8 cellular contexts compared by ENCODE assay signal in the genomic region with DNA sequence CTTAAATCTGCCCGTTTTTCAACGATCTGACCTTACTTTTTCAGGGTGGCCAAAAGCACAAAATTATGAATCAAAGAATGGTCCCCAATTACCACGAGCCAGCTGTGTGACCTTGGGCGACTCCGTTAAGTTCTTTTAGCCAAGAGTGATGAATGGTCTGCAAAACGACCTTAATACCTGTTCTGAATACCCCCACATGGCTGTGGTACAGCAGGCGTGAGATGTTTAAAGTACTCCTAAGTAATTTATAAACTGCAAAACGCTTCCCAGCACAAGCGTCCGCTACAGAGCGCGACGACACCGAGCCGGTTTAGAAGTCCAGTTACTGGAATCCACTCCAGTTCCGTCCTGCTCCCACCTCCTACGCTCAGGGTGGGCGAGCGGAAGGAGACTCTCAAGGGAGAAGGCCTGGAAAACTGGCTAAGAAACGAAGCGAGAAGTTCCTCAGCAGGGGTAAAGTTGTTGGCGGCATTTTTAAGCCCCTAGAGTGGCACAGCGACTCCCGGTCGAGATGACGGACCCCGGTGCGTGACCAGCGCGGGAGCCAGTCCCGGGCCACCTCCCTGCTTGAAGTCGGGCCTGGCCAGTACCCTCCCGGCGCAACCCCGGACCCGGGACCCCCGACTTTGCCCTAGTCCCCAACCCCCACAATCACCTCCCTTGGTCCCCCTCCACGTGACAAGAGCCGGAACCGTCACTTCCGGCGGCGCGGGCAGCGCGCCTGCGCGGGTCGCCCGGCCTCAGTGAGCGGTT. TPM values are rescaled to one million over a fixed set of nuclear protein-coding genes. Genes with fewer than 3 reads are reported as not detected.
DNase-seq lines count a peak whose midpoint lies in the region; ATAC-seq, FAIRE-seq and TF ChIP-seq lines count a peak whose summit lies in the region.

No MANE protein-coding gene starts in this region.

- CTCF ChIA-PET in HepG2 (lab: Yijun Ruan, JAX; ENCODE audit: low intra/inter-chr PET ratio, low total read pairs): no interaction called here

- H3K9ac ChIP-seq in HepG2 (ENCODE audit: insufficient read depth, low read depth, low read length): peak overlapping the region; percentile 96

- H4K20me1 ChIP-seq in HepG2 (ENCODE audit: insufficient read depth, low read length): peaks cover 6% of the 10 kb centered on the region

- no peak for TF ChIP-seq RAD21 in HepG2 (CRISPR knock-in tag; IDR thresholded peaks at IDR 0.05)

- peak overlapping the region; percentile 100 for H3K27ac ChIP-seq in HepG2 (ENCODE audit: extremely low read length, insufficient read depth, low read length)

- H3K27ac Mint-ChIP-seq in dendritic cell treated with granulocyte-macrophage colony-stimulating factor and Interleukin-4, amounts not matched to agents 40 ng/mL and 50 ng/mL, for 4 days: no peak overlapping the region

- peaks cover 34% of the 10 kb centered on the region for H3K4me1 ChIP-seq in HepG2 (ENCODE audit: insufficient read depth, low read length)

- H3K9me3 Mint-ChIP-seq in dendritic cell treated with granulocyte-macrophage colony-stimulating factor and Interleukin-4, amounts not matched to agents 40 ng/mL and 50 ng/mL, for 4 days: no peaks in the 10 kb centered on the region

- 3% methylated on average over 18 of the region's 51 CpGs for WGBS in HepG2 (ENCODE audit: low lambda C conversion rate)

- H3K27me3 Mint-ChIP-seq in dendritic cell treated with granulocyte-macrophage colony-stimulating factor and Interleukin-4, amounts not matched to agents 40 ng/mL and 50 ng/mL, for 4 days: no peaks in the 10 kb centered on the region

- intact Hi-C loops in dendritic cell treated with granulocyte-macrophage colony-stimulating factor and Interleukin-4, amounts not matched to agents 40 ng/mL and 50 ng/mL, for 4 days (cut with micrococcal nuclease): loop anchor here (1.0 to 10.0 kb wide), 3 partner anchors 33 to 129 kb away; no protein-coding TSS in a partner anchor
- intact Hi-C loops in HepG2 (cut with micrococcal nuclease; ENCODE audit: unreplicated experiment): loop anchor here (5.0 to 10.0 kb wide), 3 partner anchors 113 to 718 kb away; a partner anchor contains a TSS

- TF ChIP-seq EP300 in HepG2 (IDR thresholded peaks at IDR 0.05; ENCODE audit: low read depth in 2 of 2, low read length in 2 of 2): 0 out of 4 replicates have a peak, but pooled peaks of 1 of the 2 experiments have one; percentile 24
- TF ChIP-seq EP300 in HepG2 (CRISPR knock-in tag; IDR thresholded peaks at IDR 0.05; ENCODE audit: borderline replicate concordance): no peak

- DNase-seq in AG10803 (ENCODE audit: low read depth) (peak; percentile 81), NCI-H510A (lab: John Stamatoyannopoulos, UW) (peak; percentile 59), HepG2 (ENCODE audit: low spot score) (peak; percentile 71)
- DNase-seq in activated CD4-positive, alpha-beta T cell treated with anti-CD3 and anti-CD28 coated beads, Interleukin-2, amount 50 U/mL, for 24 hours (ENCODE audit: low read depth in 1 of 2, low spot score in 1 of 2): peak; percentile 75 to 81
- DNase-seq in stimulated activated CD4-positive, alpha-beta T cell treated with anti-CD3 and anti-CD28 coated beads, Interleukin-2, amount 100 ng/mL, for 48 hours: peak; percentile 80 to 82

- peaks cover 6% of the 10 kb centered on the region for H3K4me1 Mint-ChIP-seq in dendritic cell treated with granulocyte-macrophage colony-stimulating factor and Interleukin-4, amounts not matched to agents 40 ng/mL and 50 ng/mL, for 4 days (ENCODE audit: low read depth)

- peak overlapping the region; percentile 86 for H3K4me3 Mint-ChIP-seq in dendritic cell treated with granulocyte-macrophage colony-stimulating factor and Interleukin-4, amounts not matched to agents 40 ng/mL and 50 ng/mL, for 4 days

- H3K4me2 ChIP-seq in HepG2 (ENCODE audit: low read depth, low read length): peak overlapping the region; percentile 100

- FAIRE-seq in HepG2 (lab: Jason Lieb, UNC): no peak

- peaks cover 6% of the 10 kb centered on the region for H3K36me3 Mint-ChIP-seq in dendritic cell treated with granulocyte-macrophage colony-stimulating factor and Interleukin-4, amounts not matched to agents 40 ng/mL and 50 ng/mL, for 4 days (ENCODE audit: low read depth)

- POLR2A ChIA-PET in HepG2 (lab: Yijun Ruan, JAX): interaction anchor here (0.7 to 1.8 kb wide), 8 partner anchors 15 to 913 kb away, joined by 3 to 13 read pairs (median 4); a partner anchor contains a TSS

- no peak for TF ChIP-seq CTCF in AG10803 (conservative IDR thresholded peaks at IDR 0.05; ENCODE audit: low read length)
- no peak for TF ChIP-seq CTCF in HepG2 (CRISPR knock-in tag; IDR thresholded peaks at IDR 0.05)

- H3K4me3 ChIP-seq in AG10803 (ENCODE audit: low read length): peak overlapping the region; percentile 90
- peak overlapping the region; percentile 83 to 95 (median 95) for H3K4me3 ChIP-seq in HepG2 (replicated peaks in 1 of 3; ENCODE audit: insufficient read depth in 1 of 3, low read depth in 2 of 3, low read length in 3 of 3)

- peak; percentile 72 to 80 for TF ChIP-seq POLR2A in HepG2 (IDR thresholded peaks at IDR 0.05; ENCODE audit: insufficient read depth in 1 of 2, low read depth in 2 of 2, low read length in 2 of 2)

- H3K27me3 ChIP-seq in HepG2 (ENCODE audit: control insufficient read depth in 1 of 2, insufficient read depth in 2 of 2, low read length in 2 of 2): no peaks in the 10 kb centered on the region; a peak in 1 of 5 replicates

- TSS peak; percentile 95 for BruUV-seq in HepG2 (replicated peaks; lab: Mats Ljungman, UMichigan)

- ATAC-seq in GM18867 (IDR thresholded peaks at IDR 0.05; ENCODE audit: unreplicated experiment): peak; percentile 68
- ATAC-seq in HG03108 (IDR thresholded peaks at IDR 0.05; ENCODE audit: unreplicated experiment): peak; percentile 47
- peak; percentile 73 for ATAC-seq in HepG2

- H3K9me3 ChIP-seq in HepG2 (ENCODE audit: low read length): no peaks in the 10 kb centered on the region

- H3K79me2 ChIP-seq in HepG2 (ENCODE audit: insufficient read depth, low read length): peaks cover 35% of the 10 kb centered on the region

- H2AFZ ChIP-seq in HepG2 (ENCODE audit: low read length): peak overlapping the region; percentile 80

- H3K36me3 ChIP-seq in HepG2 (replicated peaks in 1 of 2; ENCODE audit: control insufficient read depth in 1 of 2, insufficient read depth in 2 of 2, low read length in 2 of 2): no peaks in the 10 kb centered on the region

- in situ Hi-C loops in HepG2 (cut with HindIII; ENCODE audit: extremely low pct_ligation_motif_present, low pct_unique_long_range_greater_than_20kb): no loop called here

TF ChIP-seq in HepG2, 621 proteins besides CTCF, POLR2A, EP300 and RAD21 (continues in another document):
- TF ChIP-seq, protein P1, sequence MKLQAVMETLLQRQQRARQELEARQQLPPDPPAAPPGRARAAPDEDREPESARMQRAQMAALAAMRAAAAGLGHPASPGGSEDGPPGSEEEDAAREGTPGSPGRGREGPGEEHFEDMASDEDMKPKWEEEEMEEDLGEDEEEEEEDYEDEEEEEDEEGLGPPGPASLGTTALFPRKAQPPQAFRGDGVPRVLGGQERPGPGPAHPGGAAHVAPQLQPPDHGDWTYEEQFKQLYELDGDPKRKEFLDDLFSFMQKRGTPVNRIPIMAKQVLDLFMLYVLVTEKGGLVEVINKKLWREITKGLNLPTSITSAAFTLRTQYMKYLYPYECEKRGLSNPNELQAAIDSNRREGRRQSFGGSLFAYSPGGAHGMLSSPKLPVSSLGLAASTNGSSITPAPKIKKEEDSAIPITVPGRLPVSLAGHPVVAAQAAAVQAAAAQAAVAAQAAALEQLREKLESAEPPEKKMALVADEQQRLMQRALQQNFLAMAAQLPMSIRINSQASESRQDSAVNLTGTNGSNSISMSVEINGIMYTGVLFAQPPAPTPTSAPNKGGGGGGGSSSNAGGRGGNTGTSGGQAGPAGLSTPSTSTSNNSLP (IDR thresholded peaks at IDR 0.05; ENCODE audit: low read depth, low read length): 0 out of 2 replicates have a peak, but pooled peaks have one; percentile 7
- TF ChIP-seq ZNF446 (CRISPR knock-in tag; IDR thresholded peaks at IDR 0.05) (0 out of 2 replicates have a peak, but pooled peaks have one; percentile 48), ZSCAN21 (CRISPR knock-in tag; IDR thresholded peaks at IDR 0.05; ENCODE audit: borderline replicate concordance) (no peak), HOXA3 (CRISPR knock-in tag; IDR thresholded peaks at IDR 0.05) (peak; percentile 56), SMARCE1 (IDR thresholded peaks at IDR 0.05; ENCODE audit: borderline replicate concordance) (no peak), RFXAP (CRISPR knock-in tag; IDR thresholded peaks at IDR 0.05; ENCODE audit: borderline replicate concordance) (0 out of 2 replicates have a peak, but pooled peaks have one; percentile 21), PPARG (CRISPR knock-in tag; conservative IDR thresholded peaks at IDR 0.05) (no peak), RELA (CRISPR knock-in tag; IDR thresholded peaks at IDR 0.05) (no peak), ADNP (CRISPR knock-in tag; IDR thresholded peaks at IDR 0.05) (no peak)

RNA-seq across cellular contexts. Expression of a gene that starts 0.7 kb away (rescaled TPM):
- 15.2 and 15.4 TPM in 2 replicates for total RNA-seq in HepG2 (2016; rRNA removed; fragmentation: Illumina TruSeq; extraction: Trizol)
- 10.8 and 11.6 TPM in 2 replicates for total RNA-seq in HepG2 (2016; cell fraction: cytosol; rRNA removed; fragmentation: Illumina TruSeq; extraction: Trizol; ENCODE audit: low read depth)
- total RNA-seq in HepG2 (2016; cell fraction: insoluble cytoplasmic fraction; rRNA removed; fragmentation: Illumina TruSeq; extraction: Trizol): 15.3 and 16.6 TPM in 2 replicates
- 13.6 and 14.1 TPM in 2 replicates for total RNA-seq in HepG2 (2016; cell fraction: membrane; rRNA removed; fragmentation: Illumina TruSeq; extraction: Trizol)
- 24.2 and 28.7 TPM in 2 replicates for total RNA-seq in HepG2 (2016; cell fraction: nucleus; rRNA removed; fragmentation: Illumina TruSeq; extraction: Trizol)
- 8.4 and 8.6 TPM in 2 replicates for polyA plus RNA-seq in HepG2 (2011; rRNA removed)
- polyA plus RNA-seq in HepG2 (2011; cell fraction: cytosol; rRNA removed): 2.6 and 4.6 TPM in 2 replicates
- polyA plus RNA-seq in HepG2 (2011; cell fraction: nucleus; rRNA removed): 8.0 and 11.5 TPM in 2 replicates
- polyA plus RNA-seq in HepG2 (2012): 5.8 and 6.0 TPM in 2 replicates
- 1.8 and 2.2 TPM in 2 replicates for polyA plus RNA-seq in HepG2 (2016; cell fraction: cytosol; fragmentation: Illumina TruSeq; extraction: Trizol; ENCODE audit: low read depth)
- polyA plus RNA-seq in HepG2 (2016; cell fraction: insoluble cytoplasmic fraction; fragmentation: Illumina TruSeq; extraction: Trizol; ENCODE audit: low read depth): 13.3 and 15.6 TPM in 2 replicates
- polyA plus RNA-seq in HepG2 (2016; cell fraction: membrane; fragmentation: Illumina TruSeq; extraction: Trizol; ENCODE audit: low read depth): 5.5 and 6.9 TPM in 2 replicates
- polyA plus RNA-seq in HepG2 (2016; cell fraction: nucleus; fragmentation: Illumina TruSeq; extraction: Trizol; ENCODE audit: insufficient read depth, low read depth): 13.3 and 15.9 TPM in 2 replicates
- polyA minus RNA-seq in HepG2 (2011; rRNA and poly(A)+ RNA removed; ENCODE audit: low replicate concordance): 13.4 and 13.5 TPM in 2 replicates
- 6.9 and 8.5 TPM in 2 replicates for polyA minus RNA-seq in HepG2 (2011; cell fraction: cytosol; rRNA and poly(A)+ RNA removed)
- 56.5 and 68.0 TPM in 2 replicates for polyA minus RNA-seq in HepG2 (2011; cell fraction: nucleus; rRNA and poly(A)+ RNA removed)

Comparison
In these comparisons a context has a peak if more than half of its experiments do, and no peak if none do; other contexts are left out.
1. Peak in every context shown above with its lines: DNase-seq, ATAC-seq, H3K4me3 ChIP-seq and H3K27ac ChIP-seq.